8 cellular contexts compared by ENCODE assay signal in the genomic region with DNA sequence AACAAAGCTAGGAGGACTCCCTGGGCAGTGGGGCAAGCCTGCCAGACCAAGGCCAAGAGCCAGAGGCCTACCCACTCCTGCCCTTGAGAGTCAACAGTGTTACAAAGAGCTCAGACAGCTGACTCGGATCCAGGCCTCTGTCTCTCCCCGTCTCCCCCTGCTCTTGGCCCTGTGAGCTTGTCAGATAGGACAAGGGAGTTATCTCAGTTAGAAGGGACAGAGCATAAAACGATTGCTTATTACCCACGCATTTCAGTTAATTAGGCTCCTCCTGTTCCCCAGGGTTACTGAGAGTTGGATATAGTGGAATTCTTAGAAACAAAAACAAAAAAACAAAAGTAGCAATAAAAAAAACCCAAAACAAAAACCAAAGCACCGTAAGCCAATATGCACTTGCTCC. TPM values are rescaled to one million over a fixed set of nuclear protein-coding genes. Genes with fewer than 3 reads are reported as not detected.
A peak's percentile ranks its signal among the peaks of the same experiment; 100 is the strongest.
DNase-seq lines count a peak whose midpoint lies in the region; ATAC-seq lines count a peak whose summit lies in the region.

No MANE protein-coding gene starts in this region.

- no peaks in the 10 kb centered on the region for H3K9me3 Mint-ChIP-seq in stimulated activated naive CD8-positive, alpha-beta T cell treated with anti-CD3 and anti-CD28 coated beads, Interleukin-15, Interleukin-2, amounts not matched to agents 100 ng/mL and 50 ng/mL, for 24 hours
- H3K9me3 Mint-ChIP-seq in central memory CD8-positive, alpha-beta T cell: no peaks in the 10 kb centered on the region

- peaks cover 12% of the 10 kb centered on the region for H3K79me2 ChIP-seq in mesendoderm (ENCODE audit: control insufficient read depth, insufficient read depth, low read length)

- H3K36me3 Mint-ChIP-seq in stimulated activated naive CD8-positive, alpha-beta T cell treated with anti-CD3 and anti-CD28 coated beads, Interleukin-15, Interleukin-2, amounts not matched to agents 100 ng/mL and 50 ng/mL, for 24 hours (ENCODE audit: low read depth): peaks cover 34% of the 10 kb centered on the region
- peaks cover 14% of the 10 kb centered on the region for H3K36me3 Mint-ChIP-seq in central memory CD8-positive, alpha-beta T cell (ENCODE audit: insufficient read depth)

- H3K56ac ChIP-seq in mesendoderm (ENCODE audit: low read length): peak overlapping the region; percentile 11

- no peak overlapping the region for H4K5ac ChIP-seq in mesendoderm (ENCODE audit: low read length)

- H3K36me3 ChIP-seq in mesendoderm (ENCODE audit: control insufficient read depth, insufficient read depth, low read length) (no peaks in the 10 kb centered on the region), aorta (ENCODE audit: control insufficient read depth in 1 of 2, insufficient read depth in 2 of 2, low read length in 1 of 2) (no peaks in the 10 kb centered on the region)

- no peaks in the 10 kb centered on the region for H3K27me3 ChIP-seq in mesendoderm (ENCODE audit: insufficient read depth, low read length, poor library complexity)
- H3K27me3 ChIP-seq in aorta (ENCODE audit: control insufficient read depth in 1 of 2, insufficient read depth in 2 of 2, low read length in 1 of 2): no peaks in the 10 kb centered on the region

- H3K27ac Mint-ChIP-seq in stimulated activated naive CD8-positive, alpha-beta T cell treated with anti-CD3 and anti-CD28 coated beads, Interleukin-15, Interleukin-2, amounts not matched to agents 100 ng/mL and 50 ng/mL, for 24 hours: peak overlapping the region; percentile 89
- peak overlapping the region; percentile 80 for H3K27ac Mint-ChIP-seq in central memory CD8-positive, alpha-beta T cell (ENCODE audit: low read depth)

- no peak for ATAC-seq in stimulated activated naive CD8-positive, alpha-beta T cell treated with anti-CD3 and anti-CD28 coated beads, Interleukin-15, Interleukin-2, amounts not matched to agents 100 U/mL and 50 U/mL, for 24 hours
- ATAC-seq in central memory CD8-positive, alpha-beta T cell (replicated peaks; ENCODE audit: extremely low read depth, poor library complexity, severe bottlenecking): no peak
- no peak for ATAC-seq in aorta (ENCODE audit: low FRiP score)
- no peak for ATAC-seq in HG02588 (IDR thresholded peaks at IDR 0.05; ENCODE audit: unreplicated experiment)
- ATAC-seq in GM21619 (IDR thresholded peaks at IDR 0.05; ENCODE audit: unreplicated experiment): no peak

- no peak overlapping the region for H2BK120ac ChIP-seq in mesendoderm (ENCODE audit: low read depth, low read length)

- no peak overlapping the region for H3K18ac ChIP-seq in mesendoderm (ENCODE audit: low read length)

- H2AK5ac ChIP-seq in mesendoderm (ENCODE audit: low read length): no peak overlapping the region

- no peaks in the 10 kb centered on the region for H3K27me3 Mint-ChIP-seq in stimulated activated naive CD8-positive, alpha-beta T cell treated with anti-CD3 and anti-CD28 coated beads, Interleukin-15, Interleukin-2, amounts not matched to agents 100 ng/mL and 50 ng/mL, for 24 hours
- no peaks in the 10 kb centered on the region for H3K27me3 Mint-ChIP-seq in central memory CD8-positive, alpha-beta T cell

- WGBS in mesendoderm (ENCODE audit: extremely low coverage, insufficient coverage, low lambda C conversion rate): no CpG with 5 or more reads among the region's 5 CpGs
- 1 to 7% methylated on average over 5 of the region's 5 CpGs for WGBS in aorta, 2 donors

- peak overlapping the region; percentile 79 for H3K9ac ChIP-seq in mesendoderm (ENCODE audit: low read length)

- peaks cover 8% of the 10 kb centered on the region for H3K4me1 ChIP-seq in mesendoderm (ENCODE audit: control insufficient read depth, low read depth, low read length)
- peaks cover 5 to 7% of the 10 kb centered on the region in 2 donors for H3K4me1 ChIP-seq in aorta (ENCODE audit: control insufficient read depth in 1 of 2, insufficient read depth in 2 of 2, low read length in 2 of 2)

- no peaks in the 10 kb centered on the region for H3K9me3 ChIP-seq in aorta (ENCODE audit: control insufficient read depth, low read length)

- peak overlapping the region; percentile 75 for H3K4me2 ChIP-seq in mesendoderm (ENCODE audit: low read length)

- H3K4me1 Mint-ChIP-seq in stimulated activated naive CD8-positive, alpha-beta T cell treated with anti-CD3 and anti-CD28 coated beads, Interleukin-15, Interleukin-2, amounts not matched to agents 100 ng/mL and 50 ng/mL, for 24 hours (ENCODE audit: low read depth): peaks cover 62% of the 10 kb centered on the region
- peaks cover 65% of the 10 kb centered on the region for H3K4me1 Mint-ChIP-seq in central memory CD8-positive, alpha-beta T cell

- intact Hi-C loops in aorta (cut with DNase I): loop anchor here (5.0 kb wide), 4 partner anchors 64 to 171 kb away; no protein-coding TSS in a partner anchor

- H2BK5ac ChIP-seq in mesendoderm (ENCODE audit: low read length): no peak overlapping the region

- no peak overlapping the region for H3K23ac ChIP-seq in mesendoderm (ENCODE audit: low read length)

- peaks cover 18% of the 10 kb centered on the region for H3K79me1 ChIP-seq in mesendoderm (ENCODE audit: low read length)

- DNase-seq in stimulated activated naive CD8-positive, alpha-beta T cell treated with anti-CD3 and anti-CD28 coated beads, Interleukin-15, Interleukin-2, amounts not matched to agents 100 U/mL and 50 U/mL, for 24 hours: no peak
- no peak for DNase-seq in central memory CD8-positive, alpha-beta T cell (ENCODE audit: low spot score in 2 of 2)
- no peak for DNase-seq in mesendoderm
- DNase-seq in aorta: no peak
- no peak for DNase-seq in DMS153 treated with DMSO at 0.1 percent for 48 hours (lab: John Stamatoyannopoulos, UW; ENCODE audit: unreplicated experiment)

- H2BK15ac ChIP-seq in mesendoderm (replicated peaks; ENCODE audit: low read depth): no peak overlapping the region

- peak overlapping the region; percentile 96 for H3K4me3 Mint-ChIP-seq in stimulated activated naive CD8-positive, alpha-beta T cell treated with anti-CD3 and anti-CD28 coated beads, Interleukin-15, Interleukin-2, amounts not matched to agents 100 ng/mL and 50 ng/mL, for 24 hours
- H3K4me3 Mint-ChIP-seq in central memory CD8-positive, alpha-beta T cell: peak overlapping the region; percentile 95

- no peak overlapping the region for H3K4me3 ChIP-seq in mesendoderm (ENCODE audit: low read length)
- H3K4me3 ChIP-seq in aorta (ENCODE audit: low read length in 2 of 2): peak overlapping the region; percentile 81 to 84

- no peak overlapping the region for H4K8ac ChIP-seq in mesendoderm (ENCODE audit: low read depth, low read length)

- H3K27ac ChIP-seq in mesendoderm (ENCODE audit: low read depth, low read length) (no peak overlapping the region), aorta (ENCODE audit: low read depth in 1 of 2, low read length in 2 of 2) (no peak overlapping the region)

- H3K4ac ChIP-seq in mesendoderm (ENCODE audit: low read depth, low read length): no peak overlapping the region

RNA-seq across cellular contexts. Expression of gene SLC41A1, which starts 1.3 kb away (rescaled TPM):
- 31.0 TPM for polyA plus RNA-seq in mesendoderm (2013, experiment 1 of 2)
- 30.1 TPM for polyA plus RNA-seq in mesendoderm (2013, experiment 2 of 2)
- 10 to 100 TPM; 36.2 to 40.3 TPM for total RNA-seq in aorta
- polyA plus RNA-seq in aorta: 10 to 100 TPM in 1 of 2 donors, 1 to 10 TPM in 1; 7.3 to 24.7 TPM

RNA-seq across cellular contexts. Expression of gene RAB29, which starts 36.4 kb away (rescaled TPM):
- polyA plus RNA-seq in mesendoderm (2013, experiment 1 of 2): 1.9 TPM
- 2.2 TPM for polyA plus RNA-seq in mesendoderm (2013, experiment 2 of 2)
- total RNA-seq in aorta: 10 to 100 TPM; 19.5 to 38.9 TPM
- 10 to 100 TPM; 27.2 to 36.8 TPM for polyA plus RNA-seq in aorta

RNA-seq across cellular contexts. Expression of gene PM20D1, which starts 38.3 kb away (rescaled TPM):
- polyA plus RNA-seq in mesendoderm (2013, experiment 1 of 2): not detected
- not detected for polyA plus RNA-seq in mesendoderm (2013, experiment 2 of 2)
- total RNA-seq in aorta: 1 to 10 TPM in 1 of 2 donors, under 1 TPM in 1; 0.19 to 1.1 TPM
- under 1 TPM in 1 of 2 donors, not detected in 1; 0.63 TPM for polyA plus RNA-seq in aorta
